In genomic region chr1:26170472-26170821, GRCh38 we compare ENCODE assay signal across 8 cellular contexts. TPM values are rescaled to one million over a fixed set of nuclear protein-coding genes. Genes with fewer than 3 reads are reported as not detected.
DNase-seq lines count a peak whose midpoint lies in the region; ATAC-seq and TF ChIP-seq lines count a peak whose summit lies in the region.

No MANE protein-coding gene starts in this region.

- no peaks in the 10 kb centered on the region; the same call in 2 of the 3 replicates for H3K36me3 Mint-ChIP-seq in GM23338 (ENCODE audit: low read depth)
- no peaks in the 10 kb centered on the region for H3K36me3 Mint-ChIP-seq in WTC11

- H3K9me3 ChIP-seq in right atrium auricular region, result no peaks in the 10 kb centered on the region

- H3K9me3 Mint-ChIP-seq in GM23338, result no peaks in the 10 kb centered on the region
- no peaks in the 10 kb centered on the region for H3K9me3 Mint-ChIP-seq in WTC11

- H3K27ac ChIP-seq in GM23338 (ENCODE audit: low read depth) (no peak overlapping the region), right atrium auricular region (peak overlapping the region; percentile 74 to 79)

- H4K20me1 ChIP-seq in GM23338 (replicated peaks; ENCODE audit: insufficient read depth), result no peaks in the 10 kb centered on the region

- H3K79me2 ChIP-seq in GM23338 (replicated peaks; ENCODE audit: insufficient read depth), result 0 out of 2 replicates have a peak, but pooled peaks cover 4% of the 10 kb centered on the region

- H3K27me3 ChIP-seq in GM23338 (ENCODE audit: insufficient read depth) (peaks cover 20% of the 10 kb centered on the region), right atrium auricular region (no peaks in the 10 kb centered on the region)

- no peaks in the 10 kb centered on the region for H3F3A ChIP-seq in GM23338 (replicated peaks; ENCODE audit: low read depth)

- H3K27ac Mint-ChIP-seq in GM23338 (peak overlapping the region; percentile 35; the same call in 1 of the 2 replicates), WTC11 (no peak overlapping the region)

- H3K27me3 Mint-ChIP-seq in GM23338 (ENCODE audit: insufficient read depth, low read depth, poor library complexity), result peaks cover 35% of the 10 kb centered on the region
- H3K27me3 Mint-ChIP-seq in WTC11 (ENCODE audit: low read depth), result peaks cover 9% of the 10 kb centered on the region

- H2AFZ ChIP-seq in GM23338, result peak overlapping the region; percentile 74; the same call in 1 of the 2 replicates

- peak overlapping the region; percentile 99 for H3K4me2 ChIP-seq in GM23338

- no peak for ATAC-seq in GM23338
- no peak for ATAC-seq in WTC11
- ATAC-seq in HG03432 (IDR thresholded peaks at IDR 0.05; ENCODE audit: unreplicated experiment), result no peak

- no peak for TF ChIP-seq CTCF in GM23338 (conservative IDR thresholded peaks at IDR 0.05; ENCODE audit: low read depth in 2 of 2)
- no peak for TF ChIP-seq CTCF in WTC11 (IDR thresholded peaks at IDR 0.05)
- no peak for TF ChIP-seq CTCF in right atrium auricular region (IDR thresholded peaks at IDR 0.05)

- H3K4me3 ChIP-seq in GM23338 (peak overlapping the region; percentile 94), right atrium auricular region (peak overlapping the region; percentile 67 to 76), skeletal muscle cell (ENCODE audit: low read depth, low read length) (peak overlapping the region; percentile 88)

- H3K4me1 ChIP-seq in GM23338 (ENCODE audit: insufficient read depth) (peaks cover 15% of the 10 kb centered on the region), right atrium auricular region (peaks cover 0 to 16% of the 10 kb centered on the region in 2 donors)

- DNase-seq in GM23338 (ENCODE audit: low spot score) (no peak), WTC11 (ENCODE audit: low spot score) (no peak), right atrium auricular region (ENCODE audit: low spot score) (no peak), skeletal muscle cell (ENCODE audit: low read depth) (no peak), NCI-H524 treated with DMSO at 0.1 percent for 48 hours (lab: John Stamatoyannopoulos, UW) (no peak), T1000 (lab: John Stamatoyannopoulos, UW) (no peak), NCI-H187 (lab: John Stamatoyannopoulos, UW) (no peak)

- H3K36me3 ChIP-seq in GM23338 (ENCODE audit: insufficient read depth), result no peaks in the 10 kb centered on the region
- H3K36me3 ChIP-seq in right atrium auricular region, result no peaks in the 10 kb centered on the region

- peaks cover 16% of the 10 kb centered on the region for H3K4me1 Mint-ChIP-seq in GM23338
- H3K4me1 Mint-ChIP-seq in WTC11, result peaks cover 25% of the 10 kb centered on the region

- POLR2A ChIA-PET in WTC11 (lab: Charles Lee), result interaction anchor here (1.4 to 1.8 kb wide), 3 partner anchors 14 to 64 kb away, joined by 4 to 9 read pairs (median 7); partner anchors contain the start of genes CATSPER4 and CEP85

- H3K4me3 Mint-ChIP-seq in GM23338, result peak overlapping the region; percentile 88
- H3K4me3 Mint-ChIP-seq in WTC11, result peak overlapping the region; percentile 85

- CTCF ChIA-PET in WTC11 (lab: Charles Lee), result interaction anchor here (0.6 to 4.0 kb wide), 29 partner anchors 8 to 275 kb away, joined by 3 to 61 read pairs (median 7); partner anchors contain the start of genes CATSPER4, CEP85, FAM110D and PDIK1L

- no peaks in the 10 kb centered on the region for H3K9me2 ChIP-seq in GM23338 (ENCODE audit: insufficient read depth)

TF ChIP-seq in GM23338, 12 proteins besides CTCF, POLR2A, EP300 and RAD21 (continues in another document):
- TF ChIP-seq EZH2 (IDR thresholded peaks at IDR 0.05; ENCODE audit: low read depth, unreplicated experiment), result no peak
- no peak for TF ChIP-seq JUNB (IDR thresholded peaks at IDR 0.05; ENCODE audit: unreplicated experiment)

TF ChIP-seq in WTC11, 78 proteins besides CTCF, POLR2A, EP300 and RAD21:
- no peak for TF ChIP-seq ZNF396 (CRISPR knock-in tag; IDR thresholded peaks at IDR 0.05; ENCODE audit: borderline replicate concordance)
- TF ChIP-seq ATF2 (CRISPR knock-in tag; IDR thresholded peaks at IDR 0.05; ENCODE audit: borderline replicate concordance, low read depth), result no peak
- TF ChIP-seq NR2C2 (CRISPR knock-in tag; IDR thresholded peaks at IDR 0.05), result no peak

RNA-seq across cellular contexts. Expression of gene ZNF593, which starts 0.7 kb away (rescaled TPM):
- 26.2 and 32.6 TPM in 2 replicates for total RNA-seq in GM23338 (2014; rRNA removed; shearing (Covaris generic))
- polyA plus RNA-seq in GM23338 (2016; fragmentation: Nextera tagmentation; extraction: Ambion mirVana), result 108 and 115 TPM in 2 replicates
- total RNA-seq in WTC11 (2021) (39.6 to 49.1 TPM (median 43.3 TPM) in 3 replicates), right atrium auricular region (10 to 100 TPM; 12.8 to 30.5 TPM)

RNA-seq across cellular contexts. Expression of gene ZNF593OS, which starts 1.2 kb away (rescaled TPM):
- not detected in 2 replicates for total RNA-seq in GM23338 (2014; rRNA removed; shearing (Covaris generic))
- 0.68 and 1.1 TPM in 2 replicates for polyA plus RNA-seq in GM23338 (2016; fragmentation: Nextera tagmentation; extraction: Ambion mirVana)
- total RNA-seq in WTC11 (2021), result not detected in 3 replicates
- not detected for total RNA-seq in right atrium auricular region

RNA-seq across cellular contexts. Expression of gene C1orf232, which starts 1.7 kb away (rescaled TPM):
- not detected in 2 replicates for total RNA-seq in GM23338 (2014; rRNA removed; shearing (Covaris generic))
- not detected in 2 replicates for polyA plus RNA-seq in GM23338 (2016; fragmentation: Nextera tagmentation; extraction: Ambion mirVana)
- total RNA-seq in WTC11 (2021) (not detected in 3 replicates), right atrium auricular region (not detected)

RNA-seq across cellular contexts. Expression of gene CNKSR1, which starts 6.8 kb away (rescaled TPM):
- total RNA-seq in GM23338 (2014; rRNA removed; shearing (Covaris generic)), result 11.3 and 12.5 TPM in 2 replicates
- 9.7 and 9.8 TPM in 2 replicates for polyA plus RNA-seq in GM23338 (2016; fragmentation: Nextera tagmentation; extraction: Ambion mirVana)
- total RNA-seq in WTC11 (2021) (18.0 to 20.5 TPM (median 19.7 TPM) in 3 replicates), right atrium auricular region (1 to 10 TPM in 1 of 2 donors, under 1 TPM in 1; 0.52 to 1.3 TPM)

RNA-seq across cellular contexts. Expression of gene FAM110D, which starts 11.6 kb away (rescaled TPM):
- 0.08 and 0.24 TPM in 2 replicates for total RNA-seq in GM23338 (2014; rRNA removed; shearing (Covaris generic))
- 0.39 and 0.45 TPM in 2 replicates for polyA plus RNA-seq in GM23338 (2016; fragmentation: Nextera tagmentation; extraction: Ambion mirVana)
- 0.37 to 0.55 TPM (median 0.53 TPM) in 3 replicates for total RNA-seq in WTC11 (2021)
- total RNA-seq in right atrium auricular region, result 1 to 10 TPM; 3.8 to 4.3 TPM
